Comparison of ENCODE assay signal across 8 cellular contexts in genomic region chr5:140647042-140647341, GRCh38. TPM values are rescaled to one million over a fixed set of nuclear protein-coding genes. Genes with fewer than 3 reads are reported as not detected.
A peak's percentile ranks its signal among the peaks of the same experiment; 100 is the strongest.
DNase-seq lines count a peak whose midpoint lies in the region; ATAC-seq and TF ChIP-seq lines count a peak whose summit lies in the region.

No MANE protein-coding gene starts in this region.

- H3K27me3 ChIP-seq in A673 (replicated peaks; ENCODE audit: insufficient read depth, low read depth, low read length, poor library complexity) (no peaks in the 10 kb centered on the region), body of pancreas (no peaks in the 10 kb centered on the region), lung (ENCODE audit: control insufficient read depth, insufficient read depth) (no peaks in the 10 kb centered on the region)

- CTCF ChIA-PET in A673 (lab: Charles Lee), result no interaction called here

- H3K27ac ChIP-seq in A673 (ENCODE audit: low read depth, low read length, poor library complexity, severe bottlenecking), result peak overlapping the region; percentile 69
- peak overlapping the region; percentile 47 to 85 (median 70) for H3K27ac ChIP-seq in body of pancreas
- peak overlapping the region; percentile 88 to 95 for H3K27ac ChIP-seq in lung (ENCODE audit: low read depth in 1 of 2, low read length in 1 of 2)

- H3K9me3 ChIP-seq in A673 (ENCODE audit: low read depth, low read length, poor library complexity, severe bottlenecking) (no peaks in the 10 kb centered on the region), body of pancreas (no peaks in the 10 kb centered on the region), lung (ENCODE audit: control insufficient read depth in 2 of 2, insufficient read depth in 1 of 2, low read length in 1 of 2) (no peaks in the 10 kb centered on the region)

- TF ChIP-seq CTCF in A673 (conservative IDR thresholded peaks at IDR 0.05; ENCODE audit: low read depth, low read length) (no peak), body of pancreas (IDR thresholded peaks at IDR 0.05) (no peak), lung (IDR thresholded peaks at IDR 0.05; ENCODE audit: control extremely low read depth, extremely low read depth) (no peak)

- intact Hi-C loops in A673 (cut with micrococcal nuclease; ENCODE audit: unreplicated experiment) (no loop called here), body of pancreas (cut with DNase I) (loop anchor here (10.0 kb wide), 1 partner anchor 82 kb away; the partner anchor contains the start of genes APBB3 and SLC35A4)

- DNase-seq in A673 (ENCODE audit: low spot score) (peak; percentile 22), body of pancreas (no peak), lung (ENCODE audit: low spot score) (no peak), dedifferentiated amniotic fluid mesenchymal stem cell (ENCODE audit: extremely low spot score) (no peak), middle frontal gyrus (ENCODE audit: extremely low spot score, low spot score) (no peak), NCI-H1105 treated with DMSO at 0.1 percent for 48 hours (lab: John Stamatoyannopoulos, UW) (no peak)

- H3K4me3 ChIP-seq in A673 (ENCODE audit: low read depth, low read length, poor library complexity, severe bottlenecking) (peak overlapping the region; percentile 71), body of pancreas (peak overlapping the region; percentile 43 to 44), lung (peak overlapping the region; percentile 92)

- BruUV-seq in A673 (replicated peaks; lab: Mats Ljungman, UMichigan), result no TSS peak

- ATAC-seq in HG02938 (IDR thresholded peaks at IDR 0.05; ENCODE audit: unreplicated experiment) (peak; percentile 26), body of pancreas (peak; percentile 8), lung (ENCODE audit: insufficient read depth, low FRiP score) (peak; percentile 3), GM19455 (IDR thresholded peaks at IDR 0.05; ENCODE audit: unreplicated experiment) (no peak)

- POLR2A ChIA-PET in A673 (lab: Charles Lee; ENCODE audit: low non-redundant PET), result no interaction called here

- no peak for TF ChIP-seq POLR2A in body of pancreas (IDR thresholded peaks at IDR 0.05)

- H3K36me3 ChIP-seq in A673 (ENCODE audit: insufficient read depth, low read length, poor library complexity, severe bottlenecking) (peaks cover 64% of the 10 kb centered on the region), body of pancreas (replicated peaks in 1 of 2; ENCODE audit: insufficient read depth in 1 of 2, low read depth in 2 of 2) (peaks cover 6 to 18% of the 10 kb centered on the region in 2 donors), lung (ENCODE audit: control insufficient read depth in 2 of 2, insufficient read depth in 2 of 2, low read length in 2 of 2) (peaks cover 5 to 31% of the 10 kb centered on the region in 2 donors)

- peaks cover 10% of the 10 kb centered on the region for H3K4me1 ChIP-seq in A673 (ENCODE audit: insufficient read depth, low read length, poor library complexity, severe bottlenecking)
- peaks cover 19% of the 10 kb centered on the region for H3K4me1 ChIP-seq in body of pancreas
- peaks cover 5 to 9% of the 10 kb centered on the region in 2 donors for H3K4me1 ChIP-seq in lung (ENCODE audit: control insufficient read depth in 2 of 2, insufficient read depth in 2 of 2, low read length in 2 of 2)

- WGBS in body of pancreas, 2 donors, result 0 to 1% methylated on average over 16 to 19 of the region's 19 CpGs
- 0 to 1% methylated on average over 19 of the region's 19 CpGs for WGBS in lung, 2 donors

RNA-seq across cellular contexts. Expression of gene NDUFA2, which starts 0.4 kb away (rescaled TPM):
- total RNA-seq in A673 (2021), result 60.0 and 63.4 TPM in 2 replicates
- 10 to 100 TPM; 36.6 to 46.1 TPM for total RNA-seq in body of pancreas
- total RNA-seq in lung, result 10 to 100 TPM; 35.4 to 57.9 TPM
- 100 to 1,000 TPM; 133 to 365 TPM for polyA plus RNA-seq in lung

RNA-seq across cellular contexts. Expression of gene IK, which starts 0.6 kb away (rescaled TPM):
- total RNA-seq in A673 (2021), result 116 and 120 TPM in 2 replicates
- 100 to 1,000 TPM in 1 of 2 donors, 10 to 100 TPM in 1; 62.6 to 134 TPM for total RNA-seq in body of pancreas
- 100 to 1,000 TPM in 1 of 2 donors, 10 to 100 TPM in 1; 85.3 to 104 TPM for total RNA-seq in lung
- polyA plus RNA-seq in lung, result 10 to 100 TPM; 58.3 to 95.7 TPM

RNA-seq across cellular contexts. Expression of gene TMCO6, which starts 7.7 kb away (rescaled TPM):
- total RNA-seq in A673 (2021) (24.1 and 26.5 TPM in 2 replicates), body of pancreas (10 to 100 TPM; 14.5 to 58.7 TPM), lung (10 to 100 TPM in 1 of 2 donors, 1 to 10 TPM in 1; 9.0 to 14.9 TPM)
- polyA plus RNA-seq in lung, result 10 to 100 TPM; 13.2 to 25.8 TPM

RNA-seq across cellular contexts. Expression of gene CD14, which starts 14.0 kb away (rescaled TPM):
- total RNA-seq in A673 (2021), result 0.41 and 0.48 TPM in 2 replicates
- total RNA-seq in body of pancreas, result 10 to 100 TPM; 19.2 to 62.6 TPM
- total RNA-seq in lung, result 10 to 100 TPM; 57.9 to 86.0 TPM
- polyA plus RNA-seq in lung, result 100 to 1,000 TPM in 1 of 2 donors, 10 to 100 TPM in 1; 74.5 to 357 TPM

RNA-seq across cellular contexts. Expression of gene WDR55, which starts 17.7 kb away (rescaled TPM):
- total RNA-seq in A673 (2021), result 31.1 and 33.2 TPM in 2 replicates
- 10 to 100 TPM; 14.5 to 16.1 TPM for total RNA-seq in body of pancreas
- 10 to 100 TPM; 15.0 to 25.5 TPM for total RNA-seq in lung
- polyA plus RNA-seq in lung, result 10 to 100 TPM; 16.6 to 17.9 TPM
